Comparison of ENCODE assay signal across 1 cellular context in the genomic region with DNA sequence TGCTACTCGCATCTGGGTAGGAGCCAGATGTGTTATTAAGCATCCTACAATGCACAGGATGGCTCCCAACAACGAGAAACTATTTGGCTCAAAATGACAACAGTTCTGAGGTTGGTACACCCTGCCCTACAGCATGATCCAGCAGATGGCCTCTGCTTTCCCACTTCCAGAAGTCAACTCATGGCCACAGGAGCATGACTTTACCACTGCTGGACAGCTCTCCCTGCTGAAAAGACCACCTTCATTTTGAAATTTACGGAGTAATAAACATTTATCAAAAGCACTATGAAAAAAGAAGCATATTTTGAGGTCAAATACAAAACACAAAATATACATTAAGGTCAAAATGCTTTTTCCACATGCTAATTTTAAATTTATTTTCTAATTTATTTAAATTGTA.
TF ChIP-seq lines count a peak whose summit lies in the region.

No MANE protein-coding gene starts in this region.

TF ChIP-seq in GM23338, 12 proteins besides CTCF, POLR2A, EP300 and RAD21 (continued from another document):
- TF ChIP-seq, protein P1, sequence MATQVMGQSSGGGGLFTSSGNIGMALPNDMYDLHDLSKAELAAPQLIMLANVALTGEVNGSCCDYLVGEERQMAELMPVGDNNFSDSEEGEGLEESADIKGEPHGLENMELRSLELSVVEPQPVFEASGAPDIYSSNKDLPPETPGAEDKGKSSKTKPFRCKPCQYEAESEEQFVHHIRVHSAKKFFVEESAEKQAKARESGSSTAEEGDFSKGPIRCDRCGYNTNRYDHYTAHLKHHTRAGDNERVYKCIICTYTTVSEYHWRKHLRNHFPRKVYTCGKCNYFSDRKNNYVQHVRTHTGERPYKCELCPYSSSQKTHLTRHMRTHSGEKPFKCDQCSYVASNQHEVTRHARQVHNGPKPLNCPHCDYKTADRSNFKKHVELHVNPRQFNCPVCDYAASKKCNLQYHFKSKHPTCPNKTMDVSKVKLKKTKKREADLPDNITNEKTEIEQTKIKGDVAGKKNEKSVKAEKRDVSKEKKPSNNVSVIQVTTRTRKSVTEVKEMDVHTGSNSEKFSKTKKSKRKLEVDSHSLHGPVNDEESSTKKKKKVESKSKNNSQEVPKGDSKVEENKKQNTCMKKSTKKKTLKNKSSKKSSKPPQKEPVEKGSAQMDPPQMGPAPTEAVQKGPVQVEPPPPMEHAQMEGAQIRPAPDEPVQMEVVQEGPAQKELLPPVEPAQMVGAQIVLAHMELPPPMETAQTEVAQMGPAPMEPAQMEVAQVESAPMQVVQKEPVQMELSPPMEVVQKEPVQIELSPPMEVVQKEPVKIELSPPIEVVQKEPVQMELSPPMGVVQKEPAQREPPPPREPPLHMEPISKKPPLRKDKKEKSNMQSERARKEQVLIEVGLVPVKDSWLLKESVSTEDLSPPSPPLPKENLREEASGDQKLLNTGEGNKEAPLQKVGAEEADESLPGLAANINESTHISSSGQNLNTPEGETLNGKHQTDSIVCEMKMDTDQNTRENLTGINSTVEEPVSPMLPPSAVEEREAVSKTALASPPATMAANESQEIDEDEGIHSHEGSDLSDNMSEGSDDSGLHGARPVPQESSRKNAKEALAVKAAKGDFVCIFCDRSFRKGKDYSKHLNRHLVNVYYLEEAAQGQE (IDR thresholded peaks at IDR 0.05; ENCODE audit: unreplicated experiment): peak; percentile 52
